ENCODE assay signal across 8 cellular contexts in the genomic region with DNA sequence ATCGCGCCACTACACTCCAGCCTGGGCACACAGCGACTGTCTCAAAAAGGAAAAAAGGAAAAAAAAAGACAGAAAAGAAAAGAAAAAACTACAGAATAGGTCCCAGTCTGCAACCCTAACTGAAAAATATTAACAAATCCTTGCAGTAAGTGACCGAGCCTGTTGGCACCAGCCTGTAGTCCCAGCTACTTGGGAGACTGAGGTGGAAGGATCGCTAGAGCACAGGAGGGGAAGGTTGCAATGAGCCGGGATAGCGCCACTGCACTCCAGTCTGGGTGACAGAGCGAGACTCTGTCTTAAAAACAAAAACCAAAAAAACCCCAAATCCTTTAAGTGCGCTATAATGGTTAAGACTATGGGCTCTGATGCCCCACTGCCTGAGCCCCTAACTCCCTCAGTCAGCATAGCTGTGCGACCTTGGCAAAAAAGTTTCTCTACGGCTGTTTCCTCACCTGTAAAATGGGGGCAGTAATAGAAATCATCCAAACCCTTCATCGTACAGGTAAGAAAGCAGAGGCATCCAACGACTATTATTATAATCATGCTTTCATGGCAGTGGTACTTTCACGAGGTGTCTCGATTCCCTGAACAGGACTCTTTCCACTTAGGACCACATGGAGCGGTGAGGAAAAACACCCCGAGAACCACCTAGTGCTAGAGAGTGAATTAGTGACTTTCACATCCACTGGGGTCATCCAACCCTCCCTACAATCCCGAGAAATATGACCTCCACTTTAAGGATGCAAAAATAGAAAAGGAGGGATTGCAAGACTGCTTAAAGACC. TPM values are rescaled to one million over a fixed set of nuclear protein-coding genes. Genes with fewer than 3 reads are reported as not detected.
DNase-seq lines count a peak whose midpoint lies in the region; ATAC-seq and TF ChIP-seq lines count a peak whose summit lies in the region.

No MANE protein-coding gene starts in this region.

- no peak for TF ChIP-seq POLR2A in thyroid gland (IDR thresholded peaks at IDR 0.05)

- intact Hi-C loops in lower lobe of right lung (cut with DNase I) (no loop called here), thyroid gland (cut with DNase I) (no loop called here)

- peaks cover 29% of the 10 kb centered on the region for H3K36me3 ChIP-seq in NT2/D1 (ENCODE audit: insufficient read depth, insufficient read length, low read length)
- peaks cover 21% of the 10 kb centered on the region for H3K36me3 ChIP-seq in lower lobe of right lung
- H3K36me3 ChIP-seq in thyroid gland, result peaks cover 5 to 10% of the 10 kb centered on the region in 2 donors

- H3K4me1 ChIP-seq in NT2/D1 (ENCODE audit: insufficient read depth, insufficient read length), result no peaks in the 10 kb centered on the region
- H3K4me1 ChIP-seq in lower lobe of right lung, result peaks cover 19% of the 10 kb centered on the region
- H3K4me1 ChIP-seq in thyroid gland, result peaks cover 0 to 15% of the 10 kb centered on the region in 2 donors

- no peak for DNase-seq in NT2/D1 (ENCODE audit: low read depth, low spot score)
- no peak for DNase-seq in central memory CD8-positive, alpha-beta T cell (ENCODE audit: low spot score in 2 of 2)
- no peak for DNase-seq in lower lobe of right lung
- peak; percentile 18 to 22 for DNase-seq in thyroid gland
- no peak for DNase-seq in effector CD8-positive, alpha-beta T cell (lab: John Stamatoyannopoulos, UW)
- no peak for DNase-seq in NOMO-1 treated with DMSO at 0.1 percent for 48 hours (lab: John Stamatoyannopoulos, UW; ENCODE audit: unreplicated experiment)
- DNase-seq in COR-L47 (lab: John Stamatoyannopoulos, UW), result no peak

- H3K27ac Mint-ChIP-seq in central memory CD8-positive, alpha-beta T cell (ENCODE audit: low read depth), result peak overlapping the region; percentile 97

- WGBS in thyroid gland, 2 donors, result 9 to 11% methylated on average over 18 of the region's 18 CpGs

- peak overlapping the region; percentile 89 for H3K9ac ChIP-seq in NT2/D1 (ENCODE audit: insufficient read length, low read depth)

- peaks cover 14% of the 10 kb centered on the region for H3K27me3 Mint-ChIP-seq in central memory CD8-positive, alpha-beta T cell

- ATAC-seq in GM19455 (IDR thresholded peaks at IDR 0.05; ENCODE audit: unreplicated experiment) (peak; percentile 16), lower lobe of right lung (peak; percentile 34 to 58)
- ATAC-seq in central memory CD8-positive, alpha-beta T cell (replicated peaks; ENCODE audit: extremely low read depth, poor library complexity, severe bottlenecking), result peak; percentile 10

- peak overlapping the region; percentile 99 for H3K4me3 Mint-ChIP-seq in central memory CD8-positive, alpha-beta T cell

- no peak for TF ChIP-seq CTCF in lower lobe of right lung (IDR thresholded peaks at IDR 0.05)
- no peak for TF ChIP-seq CTCF in thyroid gland (IDR thresholded peaks at IDR 0.05)

- H3K9me3 ChIP-seq in NT2/D1 (ENCODE audit: insufficient read depth, low read length), result no peaks in the 10 kb centered on the region
- no peaks in the 10 kb centered on the region for H3K9me3 ChIP-seq in lower lobe of right lung
- H3K9me3 ChIP-seq in thyroid gland, result no peaks in the 10 kb centered on the region

- peaks cover 33% of the 10 kb centered on the region for H3K36me3 Mint-ChIP-seq in central memory CD8-positive, alpha-beta T cell (ENCODE audit: insufficient read depth)

- peak overlapping the region; percentile 87 for H3K27ac ChIP-seq in lower lobe of right lung
- H3K27ac ChIP-seq in thyroid gland, result peak overlapping the region in 2 of 3 donors; percentile 72 to 82

- H3K4me3 ChIP-seq in NT2/D1 (ENCODE audit: insufficient read length, low read depth) (peak overlapping the region; percentile 81), lower lobe of right lung (peak overlapping the region; percentile 77), thyroid gland (replicated peaks in 1 of 3) (peak overlapping the region; percentile 28 to 70 (median 52))

- H3K27me3 ChIP-seq in NT2/D1 (ENCODE audit: insufficient read depth, insufficient read length) (no peaks in the 10 kb centered on the region), lower lobe of right lung (ENCODE audit: low read depth) (no peaks in the 10 kb centered on the region), thyroid gland (no peaks in the 10 kb centered on the region)

- peaks cover 37% of the 10 kb centered on the region for H3K4me1 Mint-ChIP-seq in central memory CD8-positive, alpha-beta T cell

- no peaks in the 10 kb centered on the region for H3K9me3 Mint-ChIP-seq in central memory CD8-positive, alpha-beta T cell

RNA-seq across cellular contexts. Expression of gene TOMM7, which starts 0.8 kb away (rescaled TPM):
- total RNA-seq in lower lobe of right lung (376 TPM), thyroid gland (100 to 1,000 TPM in 3 of 4 donors, 10 to 100 TPM in 1; 94.8 to 312 (median 154) TPM)

Comparison
In these comparisons a context has a peak if more than half of its experiments do, and no peak if none do; other contexts are left out.
1. DNase-seq: peak in thyroid gland (2 of 2); none in NT2/D1 (single experiment), central memory CD8-positive, alpha-beta T cell (0 of 2), lower lobe of right lung (single experiment), effector CD8-positive, alpha-beta T cell (single experiment), NOMO-1 treated with DMSO at 0.1 percent for 48 hours (single experiment) and COR-L47 (single experiment).
2. Peak in every context shown above with its lines, with median percentiles within 50 percentile points of each other: ATAC-seq and H3K4me3 ChIP-seq.